ENCODE assay signal across 9 cellular contexts in genomic region chr3:102057781-102058421, GRCh38.
DNase-seq lines count a peak whose midpoint lies in the region; ATAC-seq, FAIRE-seq and TF ChIP-seq lines count a peak whose summit lies in the region.
"Had no signal": no experiment of that assay in that cellular context is flagged by ENCODE, and none has a peak within 500 bp of the region (broad histone marks: within the 10 kb centered on the region; RNA-seq: fewer than 3 reads in every experiment).

No MANE protein-coding gene starts in this region.

- intact Hi-C loops in CD4-positive, alpha-beta T cell (cut with DNase I, micrococcal nuclease): loop anchor here in 1 of 2 experiments (1.0 to 5.0 kb wide), 2 partner anchors 56 to 121 kb away; no protein-coding TSS in a partner anchor

- no peaks in the 10 kb centered on the region for H3K36me3 Mint-ChIP-seq in CD4-positive, alpha-beta T cell (ENCODE audit: low read depth)
- H3K36me3 Mint-ChIP-seq in T-helper 17 cell (ENCODE audit: low read depth): no peaks in the 10 kb centered on the region

- no peak for FAIRE-seq in urothelium cell line (lab: Jason Lieb, UNC)
- FAIRE-seq: HTR-8/SVneo had no signal

- H3K27ac Mint-ChIP-seq in CD4-positive, alpha-beta T cell: peak overlapping the region; percentile 69
- H3K27ac Mint-ChIP-seq in T-helper 17 cell: peak overlapping the region; percentile 5

- H3K9me3 ChIP-seq in CD4-positive, alpha-beta T cell (ENCODE audit: control insufficient read depth, low read length): no peaks in the 10 kb centered on the region
- H3K9me3 ChIP-seq in T-helper 17 cell (ENCODE audit: control insufficient read depth, low read length, poor library complexity, severe bottlenecking): no peaks in the 10 kb centered on the region

- H3K4me3 Mint-ChIP-seq in CD4-positive, alpha-beta T cell: peak overlapping the region; percentile 12
- peak overlapping the region; percentile 49 for H3K4me3 Mint-ChIP-seq in T-helper 17 cell

- CTCF ChIA-PET in CD4-positive, alpha-beta T cell (lab: Charles Lee): interaction anchor here (0.6 kb wide), 1 partner anchor 43 kb away, joined by 3 read pairs; no protein-coding TSS in a partner anchor

- DNase-seq in CD4-positive, alpha-beta T cell: peak in 2 of 10 experiments; percentile 9 to 12
- no peak for DNase-seq in T-helper 17 cell
- DNase-seq in NCI-H1694 treated with DMSO at 0.1 percent for 48 hours (lab: John Stamatoyannopoulos, UW): no peak
- DNase-seq in urothelium cell line (ENCODE audit: low spot score): no peak
- no peak for DNase-seq in NCI-H1092 (lab: John Stamatoyannopoulos, UW)
- no peak for DNase-seq in A172 (ENCODE audit: low spot score)

- ATAC-seq in CD4-positive, alpha-beta T cell (ENCODE audit: poor library complexity): peak; percentile 98
- ATAC-seq in GM19035 (IDR thresholded peaks at IDR 0.05; ENCODE audit: unreplicated experiment) (peak; percentile 77), HG02943 (IDR thresholded peaks at IDR 0.05; ENCODE audit: low read depth, unreplicated experiment) (peak; percentile 63), T-helper 17 cell (peak; percentile 98)

- no peaks in the 10 kb centered on the region for H3K27me3 Mint-ChIP-seq in CD4-positive, alpha-beta T cell
- H3K27me3 Mint-ChIP-seq in T-helper 17 cell: no peaks in the 10 kb centered on the region

- H3K4me1 Mint-ChIP-seq in CD4-positive, alpha-beta T cell (ENCODE audit: low read depth): peaks cover 40% of the 10 kb centered on the region
- peaks cover 18% of the 10 kb centered on the region for H3K4me1 Mint-ChIP-seq in T-helper 17 cell

- H3K27me3 ChIP-seq in CD4-positive, alpha-beta T cell (ENCODE audit: control insufficient read depth, insufficient read depth, low read length): no peaks in the 10 kb centered on the region

- TF ChIP-seq CTCF in CD4-positive, alpha-beta T cell (IDR thresholded peaks at IDR 0.05): no peak

- no peaks in the 10 kb centered on the region for H3K9me3 Mint-ChIP-seq in CD4-positive, alpha-beta T cell

- no peak overlapping the region for H3K27ac ChIP-seq in CD4-positive, alpha-beta T cell (ENCODE audit: low read depth, low read length)

- POLR2A ChIA-PET in CD4-positive, alpha-beta T cell (lab: Charles Lee): interaction anchor here (0.6 to 1.1 kb wide), 8 partner anchors 11 to 233 kb away, joined by 3 to 8 read pairs (median 3); partner anchors contain the start of gene NFKBIZ
